ENCODE assay signal across 1 cellular context in the genomic region with DNA sequence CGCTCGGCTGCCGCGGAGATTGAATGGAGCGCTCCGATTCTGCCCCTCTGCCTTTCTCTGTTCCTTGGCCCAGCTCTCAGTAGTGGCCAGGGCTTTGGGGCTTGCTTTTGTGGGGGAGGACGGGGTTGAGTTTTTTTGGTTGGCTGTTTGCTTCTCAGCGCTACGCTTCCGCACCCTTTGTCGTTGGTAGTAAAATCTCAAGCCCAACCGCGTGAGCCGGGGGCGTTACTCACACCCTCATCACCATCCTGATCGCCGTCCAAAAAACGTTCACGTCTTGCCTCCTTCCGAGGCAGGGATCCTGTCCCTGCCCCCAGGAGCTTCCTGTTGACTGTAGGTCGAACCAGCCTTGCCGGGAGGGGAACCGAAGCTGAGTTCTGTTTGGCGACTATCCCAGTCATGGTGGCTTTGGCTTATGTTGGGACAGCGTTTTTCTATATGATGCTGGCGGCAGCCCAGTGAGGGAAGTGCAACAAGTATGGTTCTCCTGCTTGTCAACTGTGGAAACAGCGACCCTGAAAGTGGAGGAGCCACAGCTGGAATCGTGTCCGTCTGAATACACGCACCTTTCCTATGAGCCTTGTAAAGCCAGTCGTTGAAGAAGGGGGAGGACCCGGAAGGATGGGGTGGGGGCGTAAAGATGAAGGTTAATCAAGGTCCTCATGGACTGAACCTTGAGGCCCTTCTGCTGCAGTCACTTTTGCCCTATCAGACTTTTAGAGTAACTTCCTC.
TF ChIP-seq lines count a peak whose summit lies in the region.

No MANE protein-coding gene starts in this region.

TF ChIP-seq in HEK293, 187 proteins besides CTCF, POLR2A, EP300 and RAD21 (continued from another document and continues in another):
- TF ChIP-seq TSHZ1 (tag by site-specific recombination; IDR thresholded peaks at IDR 0.05; ENCODE audit: borderline replicate concordance), result no peak
- no peak for TF ChIP-seq ZNF248 (tag by site-specific recombination; IDR thresholded peaks at IDR 0.05)
- TF ChIP-seq ZNF792 (tag by site-specific recombination; IDR thresholded peaks at IDR 0.05), result 0 out of 2 replicates have a peak, but pooled peaks have one; percentile 21
- peak; percentile 79 for TF ChIP-seq ZBTB17 (tag by site-specific recombination; IDR thresholded peaks at IDR 0.05)
- peak; percentile 63 for TF ChIP-seq ZNF341 (tag by site-specific recombination; IDR thresholded peaks at IDR 0.05; ENCODE audit: low read depth)
- no peak for TF ChIP-seq ZNF529 (tag by site-specific recombination; IDR thresholded peaks at IDR 0.05; ENCODE audit: insufficient replicate concordance)
- TF ChIP-seq ZXDB (tag by site-specific recombination; IDR thresholded peaks at IDR 0.05), result peak; percentile 72
- no peak for TF ChIP-seq ZNF350 (tag by site-specific recombination; IDR thresholded peaks at IDR 0.05)
- TF ChIP-seq, protein P1, sequence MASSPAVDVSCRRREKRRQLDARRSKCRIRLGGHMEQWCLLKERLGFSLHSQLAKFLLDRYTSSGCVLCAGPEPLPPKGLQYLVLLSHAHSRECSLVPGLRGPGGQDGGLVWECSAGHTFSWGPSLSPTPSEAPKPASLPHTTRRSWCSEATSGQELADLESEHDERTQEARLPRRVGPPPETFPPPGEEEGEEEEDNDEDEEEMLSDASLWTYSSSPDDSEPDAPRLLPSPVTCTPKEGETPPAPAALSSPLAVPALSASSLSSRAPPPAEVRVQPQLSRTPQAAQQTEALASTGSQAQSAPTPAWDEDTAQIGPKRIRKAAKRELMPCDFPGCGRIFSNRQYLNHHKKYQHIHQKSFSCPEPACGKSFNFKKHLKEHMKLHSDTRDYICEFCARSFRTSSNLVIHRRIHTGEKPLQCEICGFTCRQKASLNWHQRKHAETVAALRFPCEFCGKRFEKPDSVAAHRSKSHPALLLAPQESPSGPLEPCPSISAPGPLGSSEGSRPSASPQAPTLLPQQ (tag by site-specific recombination; IDR thresholded peaks at IDR 0.05), result 0 out of 2 replicates have a peak, but pooled peaks have one; percentile 57
- no peak for TF ChIP-seq KLF17 (tag by site-specific recombination; IDR thresholded peaks at IDR 0.05)
- TF ChIP-seq, protein P2, sequence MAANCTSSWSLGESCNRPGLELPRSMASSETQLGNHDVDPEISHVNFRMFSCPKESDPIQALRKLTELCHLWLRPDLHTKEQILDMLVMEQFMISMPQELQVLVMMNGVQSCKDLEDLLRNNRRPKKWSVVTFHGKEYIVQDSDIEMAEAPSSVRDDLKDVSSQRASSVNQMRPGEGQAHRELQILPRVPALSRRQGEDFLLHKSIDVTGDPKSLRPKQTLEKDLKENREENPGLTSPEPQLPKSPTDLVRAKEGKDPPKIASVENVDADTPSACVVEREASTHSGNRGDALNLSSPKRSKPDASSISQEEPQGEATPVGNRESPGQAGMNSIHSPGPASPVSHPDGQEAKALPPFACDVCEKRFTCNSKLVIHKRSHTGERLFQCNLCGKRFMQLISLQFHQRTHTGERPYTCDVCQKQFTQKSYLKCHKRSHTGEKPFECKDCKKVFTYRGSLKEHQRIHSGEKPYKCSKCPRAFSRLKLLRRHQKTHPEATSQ (tag by site-specific recombination; IDR thresholded peaks at IDR 0.05), result no peak
- no peak for TF ChIP-seq ZNF324 (tag by site-specific recombination; IDR thresholded peaks at IDR 0.05)
- no peak; the same call in 1 of the 2 replicates for TF ChIP-seq ZNF843 (tag by site-specific recombination; IDR thresholded peaks at IDR 0.05)
- TF ChIP-seq ZNF423 (tag by site-specific recombination; IDR thresholded peaks at IDR 0.05), result no peak
- no peak for TF ChIP-seq ZNF596 (tag by site-specific recombination; IDR thresholded peaks at IDR 0.05)
- peak; percentile 83 for TF ChIP-seq PRDM10 (tag by site-specific recombination; IDR thresholded peaks at IDR 0.05)
- TF ChIP-seq, protein P3, sequence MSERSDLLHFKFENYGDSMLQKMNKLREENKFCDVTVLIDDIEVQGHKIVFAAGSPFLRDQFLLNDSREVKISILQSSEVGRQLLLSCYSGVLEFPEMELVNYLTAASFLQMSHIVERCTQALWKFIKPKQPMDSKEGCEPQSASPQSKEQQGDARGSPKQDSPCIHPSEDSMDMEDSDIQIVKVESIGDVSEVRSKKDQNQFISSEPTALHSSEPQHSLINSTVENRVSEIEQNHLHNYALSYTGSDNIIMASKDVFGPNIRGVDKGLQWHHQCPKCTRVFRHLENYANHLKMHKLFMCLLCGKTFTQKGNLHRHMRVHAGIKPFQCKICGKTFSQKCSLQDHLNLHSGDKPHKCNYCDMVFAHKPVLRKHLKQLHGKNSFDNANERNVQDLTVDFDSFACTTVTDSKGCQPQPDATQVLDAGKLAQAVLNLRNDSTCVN (tag by site-specific recombination; optimal IDR thresholded peaks at IDR 0.05), result peak; percentile 13
- TF ChIP-seq TRIM28 (IDR thresholded peaks at IDR 0.05; ENCODE audit: borderline replicate concordance, low read length), result no peak; the same call in 1 of the 2 replicates
- TF ChIP-seq ZNF837 (tag by site-specific recombination; IDR thresholded peaks at IDR 0.05), result no peak
- TF ChIP-seq, protein P4, sequence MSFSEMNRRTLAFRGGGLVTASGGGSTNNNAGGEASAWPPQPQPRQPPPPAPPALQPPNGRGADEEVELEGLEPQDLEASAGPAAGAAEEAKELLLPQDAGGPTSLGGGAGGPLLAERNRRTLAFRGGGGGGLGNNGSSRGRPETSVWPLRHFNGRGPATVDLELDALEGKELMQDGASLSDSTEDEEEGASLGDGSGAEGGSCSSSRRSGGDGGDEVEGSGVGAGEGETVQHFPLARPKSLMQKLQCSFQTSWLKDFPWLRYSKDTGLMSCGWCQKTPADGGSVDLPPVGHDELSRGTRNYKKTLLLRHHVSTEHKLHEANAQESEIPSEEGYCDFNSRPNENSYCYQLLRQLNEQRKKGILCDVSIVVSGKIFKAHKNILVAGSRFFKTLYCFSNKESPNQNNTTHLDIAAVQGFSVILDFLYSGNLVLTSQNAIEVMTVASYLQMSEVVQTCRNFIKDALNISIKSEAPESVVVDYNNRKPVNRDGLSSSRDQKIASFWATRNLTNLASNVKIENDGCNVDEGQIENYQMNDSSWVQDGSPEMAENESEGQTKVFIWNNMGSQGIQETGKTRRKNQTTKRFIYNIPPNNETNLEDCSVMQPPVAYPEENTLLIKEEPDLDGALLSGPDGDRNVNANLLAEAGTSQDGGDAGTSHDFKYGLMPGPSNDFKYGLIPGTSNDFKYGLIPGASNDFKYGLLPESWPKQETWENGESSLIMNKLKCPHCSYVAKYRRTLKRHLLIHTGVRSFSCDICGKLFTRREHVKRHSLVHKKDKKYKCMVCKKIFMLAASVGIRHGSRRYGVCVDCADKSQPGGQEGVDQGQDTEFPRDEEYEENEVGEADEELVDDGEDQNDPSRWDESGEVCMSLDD (tag by site-specific recombination; IDR thresholded peaks at IDR 0.05), result 0 out of 2 replicates have a peak, but pooled peaks have one; percentile 15
- TF ChIP-seq ZBTB1 (tag by site-specific recombination; IDR thresholded peaks at IDR 0.05), result no peak
- no peak for TF ChIP-seq ZFP69B (tag by site-specific recombination; IDR thresholded peaks at IDR 0.05)
- peak; percentile 56; the same call in 1 of the 2 replicates for TF ChIP-seq GLIS2 (tag by site-specific recombination; IDR thresholded peaks at IDR 0.05)
- TF ChIP-seq ZNF184 (tag by site-specific recombination; IDR thresholded peaks at IDR 0.05), result no peak
- TF ChIP-seq SCRT2 (tag by site-specific recombination; IDR thresholded peaks at IDR 0.05), result peak; percentile 96
- TF ChIP-seq ZNF777 (tag by site-specific recombination; IDR thresholded peaks at IDR 0.05; ENCODE audit: borderline replicate concordance), result peak; percentile 45; the same call in 1 of the 2 replicates
- TF ChIP-seq ZNF138 (tag by site-specific recombination; IDR thresholded peaks at IDR 0.05; ENCODE audit: borderline replicate concordance), result no peak
- TF ChIP-seq ZNF433 (tag by site-specific recombination; IDR thresholded peaks at IDR 0.05; ENCODE audit: low read depth), result no peak
- TF ChIP-seq, protein P5, sequence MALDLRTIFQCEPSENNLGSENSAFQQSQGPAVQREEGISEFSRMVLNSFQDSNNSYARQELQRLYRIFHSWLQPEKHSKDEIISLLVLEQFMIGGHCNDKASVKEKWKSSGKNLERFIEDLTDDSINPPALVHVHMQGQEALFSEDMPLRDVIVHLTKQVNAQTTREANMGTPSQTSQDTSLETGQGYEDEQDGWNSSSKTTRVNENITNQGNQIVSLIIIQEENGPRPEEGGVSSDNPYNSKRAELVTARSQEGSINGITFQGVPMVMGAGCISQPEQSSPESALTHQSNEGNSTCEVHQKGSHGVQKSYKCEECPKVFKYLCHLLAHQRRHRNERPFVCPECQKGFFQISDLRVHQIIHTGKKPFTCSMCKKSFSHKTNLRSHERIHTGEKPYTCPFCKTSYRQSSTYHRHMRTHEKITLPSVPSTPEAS (tag by site-specific recombination; IDR thresholded peaks at IDR 0.05), result no peak
- TF ChIP-seq, protein P6, sequence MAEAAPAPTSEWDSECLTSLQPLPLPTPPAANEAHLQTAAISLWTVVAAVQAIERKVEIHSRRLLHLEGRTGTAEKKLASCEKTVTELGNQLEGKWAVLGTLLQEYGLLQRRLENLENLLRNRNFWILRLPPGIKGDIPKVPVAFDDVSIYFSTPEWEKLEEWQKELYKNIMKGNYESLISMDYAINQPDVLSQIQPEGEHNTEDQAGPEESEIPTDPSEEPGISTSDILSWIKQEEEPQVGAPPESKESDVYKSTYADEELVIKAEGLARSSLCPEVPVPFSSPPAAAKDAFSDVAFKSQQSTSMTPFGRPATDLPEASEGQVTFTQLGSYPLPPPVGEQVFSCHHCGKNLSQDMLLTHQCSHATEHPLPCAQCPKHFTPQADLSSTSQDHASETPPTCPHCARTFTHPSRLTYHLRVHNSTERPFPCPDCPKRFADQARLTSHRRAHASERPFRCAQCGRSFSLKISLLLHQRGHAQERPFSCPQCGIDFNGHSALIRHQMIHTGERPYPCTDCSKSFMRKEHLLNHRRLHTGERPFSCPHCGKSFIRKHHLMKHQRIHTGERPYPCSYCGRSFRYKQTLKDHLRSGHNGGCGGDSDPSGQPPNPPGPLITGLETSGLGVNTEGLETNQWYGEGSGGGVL (tag by site-specific recombination; IDR thresholded peaks at IDR 0.05), result no peak
- no peak for TF ChIP-seq GLI4 (tag by site-specific recombination; IDR thresholded peaks at IDR 0.05)
- no peak for TF ChIP-seq ZNF521 (tag by site-specific recombination; IDR thresholded peaks at IDR 0.05)
- no peak for TF ChIP-seq ZNF239 (tag by site-specific recombination; IDR thresholded peaks at IDR 0.05)
- peak; percentile 83; the same call in 1 of the 2 replicates for TF ChIP-seq SCRT1 (tag by site-specific recombination; IDR thresholded peaks at IDR 0.05; ENCODE audit: borderline replicate concordance)
- peak; percentile 27; the same call in 1 of the 2 replicates for TF ChIP-seq ZBTB8A (tag by site-specific recombination; IDR thresholded peaks at IDR 0.05)
- no peak for TF ChIP-seq ZNF664 (tag by site-specific recombination; IDR thresholded peaks at IDR 0.05)
- no peak for TF ChIP-seq ZNF548 (tag by site-specific recombination; IDR thresholded peaks at IDR 0.05)
